Comparison of ENCODE assay signal across 12 cellular contexts in the genomic region with DNA sequence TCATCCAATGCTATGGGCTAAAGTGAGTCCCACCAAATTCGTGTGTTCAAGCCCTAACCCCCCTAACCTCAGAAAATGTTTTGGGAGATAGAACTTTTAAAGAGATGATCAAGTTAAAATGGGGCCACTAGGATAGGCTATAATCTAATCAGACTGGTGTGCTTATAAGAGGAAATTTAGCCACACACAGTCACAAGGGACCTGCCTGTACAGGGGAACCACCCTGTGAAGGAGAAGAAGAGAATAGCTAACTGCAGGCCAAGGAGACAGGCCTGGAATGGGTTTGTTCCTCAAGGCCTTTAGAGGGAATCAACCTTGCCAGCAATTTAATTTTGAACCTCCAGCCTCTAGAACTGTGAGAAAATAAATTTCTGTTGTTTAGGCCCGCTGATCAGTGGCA. TPM values are rescaled to one million over a fixed set of nuclear protein-coding genes. Genes with fewer than 3 reads are reported as not detected.
DNase-seq lines count a peak whose midpoint lies in the region; ATAC-seq, FAIRE-seq and TF ChIP-seq lines count a peak whose summit lies in the region.
"Had no signal": no experiment of that assay in that cellular context is flagged by ENCODE, and none has a peak within 500 bp of the region (broad histone marks: within the 10 kb centered on the region; RNA-seq: fewer than 3 reads in every experiment).

No MANE protein-coding gene starts in this region.

- H3K4me3 Mint-ChIP-seq in astrocyte (ENCODE audit: unreplicated experiment) (peak overlapping the region; percentile 10), naive B cell (no peak overlapping the region)
- H3K4me3 Mint-ChIP-seq in activated CD4-positive, alpha-beta memory T cell treated with anti-CD3 and anti-CD28 coated beads, Interleukin-2, amount 10 ng/mL, durations not matched to agents 7 days and 5 days: no peak overlapping the region
- H3K4me3 Mint-ChIP-seq: CD4-positive, CD25-positive, alpha-beta regulatory T cell had no signal

- ATAC-seq in GM18508 (IDR thresholded peaks at IDR 0.05; ENCODE audit: insufficient read depth, unreplicated experiment) (peak; percentile 42), HG02798 (IDR thresholded peaks at IDR 0.05; ENCODE audit: poor library complexity, unreplicated experiment) (peak; percentile 53), naive B cell (ENCODE audit: low read depth in 2 of 2) (peak; percentile 92 to 99)

- H3K36me3 Mint-ChIP-seq in astrocyte (ENCODE audit: low read depth, unreplicated experiment): peaks cover 2% of the 10 kb centered on the region
- H3K36me3 Mint-ChIP-seq in naive B cell: no peaks in the 10 kb centered on the region
- H3K36me3 Mint-ChIP-seq in activated CD4-positive, alpha-beta memory T cell treated with anti-CD3 and anti-CD28 coated beads, Interleukin-2, amount 10 ng/mL, durations not matched to agents 7 days and 5 days (ENCODE audit: low read depth): no peaks in the 10 kb centered on the region
- H3K36me3 Mint-ChIP-seq: CD4-positive, CD25-positive, alpha-beta regulatory T cell had no signal

- H2AFZ ChIP-seq in astrocyte (ENCODE audit: low read depth, low read length): peak overlapping the region; percentile 13

- no peak for TF ChIP-seq POLR2A in GM12891 (IDR thresholded peaks at IDR 0.05; ENCODE audit: low read depth, low read length)

- H3K27me3 Mint-ChIP-seq in astrocyte (ENCODE audit: low read depth, unreplicated experiment): no peaks in the 10 kb centered on the region
- no peaks in the 10 kb centered on the region for H3K27me3 Mint-ChIP-seq in naive B cell
- H3K27me3 Mint-ChIP-seq in activated CD4-positive, alpha-beta memory T cell treated with anti-CD3 and anti-CD28 coated beads, Interleukin-2, amount 10 ng/mL, durations not matched to agents 7 days and 5 days: peaks cover 6% of the 10 kb centered on the region

- H3K27ac ChIP-seq in astrocyte (ENCODE audit: low read depth, low read length): peak overlapping the region; percentile 85

- H3K9me3 Mint-ChIP-seq in astrocyte (ENCODE audit: unreplicated experiment): no peaks in the 10 kb centered on the region
- peaks cover 0 to 1% (median 0%) of the 10 kb centered on the region in 7 donors for H3K9me3 Mint-ChIP-seq in naive B cell
- no peaks in the 10 kb centered on the region for H3K9me3 Mint-ChIP-seq in activated CD4-positive, alpha-beta memory T cell treated with anti-CD3 and anti-CD28 coated beads, Interleukin-2, amount 10 ng/mL, durations not matched to agents 7 days and 5 days
- H3K9me3 Mint-ChIP-seq: CD4-positive, CD25-positive, alpha-beta regulatory T cell had no signal

- no peak for TF ChIP-seq CTCF in astrocyte (IDR thresholded peaks at IDR 0.05; ENCODE audit: insufficient read depth, low read depth, low read length)

- H3K36me3 ChIP-seq in astrocyte (ENCODE audit: insufficient read depth, low read length): no peaks in the 10 kb centered on the region

- no peak overlapping the region for H3K9ac ChIP-seq in astrocyte (ENCODE audit: low read length)

- no peaks in the 10 kb centered on the region for H4K20me1 ChIP-seq in astrocyte (ENCODE audit: insufficient read depth, low read length)

- POLR2A ChIA-PET in activated CD4-positive, alpha-beta memory T cell treated with anti-CD3 and anti-CD28 coated beads, Interleukin-2, amount 10 ng/mL, durations not matched to agents 7 days and 5 days (lab: Charles Lee): interaction anchor here (1.0 to 2.2 kb wide), 2 partner anchors 12 to 39 kb away, joined by 3 to 8 read pairs; no protein-coding TSS in a partner anchor

- no peaks in the 10 kb centered on the region for H3K9me3 ChIP-seq in astrocyte (ENCODE audit: insufficient read depth, low read depth, low read length)

- no peaks in the 10 kb centered on the region for H3K79me2 ChIP-seq in astrocyte (ENCODE audit: insufficient read depth, low read length)

- no peak overlapping the region for H3K4me2 ChIP-seq in astrocyte (ENCODE audit: low read length)

- no peaks in the 10 kb centered on the region for H3K27me3 ChIP-seq in astrocyte (ENCODE audit: insufficient read depth, low read length)

- H3K4me1 Mint-ChIP-seq in astrocyte (ENCODE audit: low read depth, unreplicated experiment): peaks cover 28% of the 10 kb centered on the region
- H3K4me1 Mint-ChIP-seq in naive B cell: peaks cover 5 to 10% (median 8%) of the 10 kb centered on the region in 3 donors
- H3K4me1 Mint-ChIP-seq in activated CD4-positive, alpha-beta memory T cell treated with anti-CD3 and anti-CD28 coated beads, Interleukin-2, amount 10 ng/mL, durations not matched to agents 7 days and 5 days: peaks cover 20% of the 10 kb centered on the region

- peaks cover 18% of the 10 kb centered on the region for H3K4me1 ChIP-seq in astrocyte (ENCODE audit: insufficient read depth, low read length)

- no peak overlapping the region for H3K4me3 ChIP-seq in astrocyte (ENCODE audit: insufficient read depth, low read depth, low read length)

- DNase-seq in astrocyte (ENCODE audit: low read depth) (no peak), naive B cell (no peak), GM12891 (ENCODE audit: insufficient read length, low spot score) (no peak)
- no peak for DNase-seq in activated effector memory CD4-positive, alpha-beta T cell treated with anti-CD3 and anti-CD28 coated beads, Interleukin-2, amount 50 U/mL, for 16 hours
- DNase-seq in activated CD4-positive, alpha-beta memory T cell treated with anti-CD3 and anti-CD28 coated beads, Interleukin-2, amount 10 ng/mL, durations not matched to agents 7 days and 5 days: no peak
- no peak for DNase-seq in stimulated activated CD8-positive, alpha-beta memory T cell treated with anti-CD3 and anti-CD28 coated beads, Interleukin-4, amount 100 ng/mL, for 48 hours
- DNase-seq: activated CD8-positive, alpha-beta memory T cell treated with anti-CD3 and anti-CD28 coated beads for 24 hours; CD4-positive, CD25-positive, alpha-beta regulatory T cell; NCI-H187 treated with DMSO at 0.1 percent for 48 hours; RPMI8226 had no signal

- FAIRE-seq in astrocyte (lab: Jason Lieb, UNC) (no peak), GM12891 (lab: Jason Lieb, UNC) (no peak)

- H3K27ac Mint-ChIP-seq in astrocyte (ENCODE audit: unreplicated experiment) (peak overlapping the region; percentile 98), naive B cell (no peak overlapping the region)
- no peak overlapping the region for H3K27ac Mint-ChIP-seq in activated CD4-positive, alpha-beta memory T cell treated with anti-CD3 and anti-CD28 coated beads, Interleukin-2, amount 10 ng/mL, durations not matched to agents 7 days and 5 days

- CTCF ChIA-PET in activated CD4-positive, alpha-beta memory T cell treated with anti-CD3 and anti-CD28 coated beads, Interleukin-2, amount 10 ng/mL, durations not matched to agents 7 days and 5 days (lab: Charles Lee): no interaction called here

TF ChIP-seq in GM12891, 5 proteins besides CTCF, POLR2A, EP300 and RAD21:
- no peak for TF ChIP-seq PAX5 (IDR thresholded peaks at IDR 0.05; ENCODE audit: insufficient read depth, low read length, severe bottlenecking)
- no peak for TF ChIP-seq SPI1 (IDR thresholded peaks at IDR 0.05; ENCODE audit: low read depth, low read length)
- TF ChIP-seq TAF1 (IDR thresholded peaks at IDR 0.05; ENCODE audit: low read depth, low read length): no peak
- TF ChIP-seq POU2F2 (IDR thresholded peaks at IDR 0.05; ENCODE audit: low read depth, low read length): no peak
- TF ChIP-seq POLR2AphosphoS5 (IDR thresholded peaks at IDR 0.05; ENCODE audit: low read depth, low read length): no peak

RNA-seq across cellular contexts. Expression of gene TANK, which starts 36.0 kb away (rescaled TPM):
- 55.7 and 61.2 TPM in 2 replicates for total RNA-seq in astrocyte
- polyA plus RNA-seq in naive B cell (ENCODE audit: low read depth in 6 of 6): 100 to 1,000 TPM; 132 to 167 (median 136) TPM
- 45.7 TPM for polyA plus RNA-seq in GM12891 (2012; ENCODE audit: low read depth, missing spikeins)
- total RNA-seq in activated CD4-positive, alpha-beta memory T cell treated with anti-CD3 and anti-CD28 coated beads, Interleukin-2, amount 10 ng/mL, durations not matched to agents 7 days and 5 days: 100 to 1,000 TPM; 118 to 126 TPM

Comparison
In these comparisons a context has a peak if more than half of its experiments do, and no peak if none do; other contexts are left out.
1. ATAC-seq: peak in every context shown above with its lines; median percentile 96 in naive B cell; 53 in HG02798; 42 in GM18508.